In the genomic region with DNA sequence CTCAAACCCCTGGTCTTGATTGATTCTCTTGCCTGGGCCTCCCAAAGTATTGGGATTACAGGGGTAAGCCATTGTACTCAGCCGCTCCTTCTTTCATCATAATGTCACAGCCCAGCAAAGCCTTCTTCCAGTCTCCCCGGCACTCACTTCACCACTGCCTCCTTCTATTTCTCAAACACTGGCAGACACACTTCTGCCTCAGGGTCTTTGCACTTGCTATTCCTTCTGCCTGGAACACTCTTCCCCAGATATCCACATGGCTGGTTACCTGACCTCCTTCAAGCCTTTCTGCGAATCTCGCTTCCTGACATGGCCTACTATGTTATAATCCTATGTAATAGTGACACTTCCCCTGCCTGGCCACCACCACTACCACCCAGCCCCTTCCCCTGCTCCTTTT, we compare ENCODE assay signal across 1 cellular context.
TF ChIP-seq lines count a peak whose summit lies in the region.

No MANE protein-coding gene starts in this region.

TF ChIP-seq in GM12878, 131 proteins besides CTCF, POLR2A, EP300 and RAD21:
- TF ChIP-seq, protein P1, sequence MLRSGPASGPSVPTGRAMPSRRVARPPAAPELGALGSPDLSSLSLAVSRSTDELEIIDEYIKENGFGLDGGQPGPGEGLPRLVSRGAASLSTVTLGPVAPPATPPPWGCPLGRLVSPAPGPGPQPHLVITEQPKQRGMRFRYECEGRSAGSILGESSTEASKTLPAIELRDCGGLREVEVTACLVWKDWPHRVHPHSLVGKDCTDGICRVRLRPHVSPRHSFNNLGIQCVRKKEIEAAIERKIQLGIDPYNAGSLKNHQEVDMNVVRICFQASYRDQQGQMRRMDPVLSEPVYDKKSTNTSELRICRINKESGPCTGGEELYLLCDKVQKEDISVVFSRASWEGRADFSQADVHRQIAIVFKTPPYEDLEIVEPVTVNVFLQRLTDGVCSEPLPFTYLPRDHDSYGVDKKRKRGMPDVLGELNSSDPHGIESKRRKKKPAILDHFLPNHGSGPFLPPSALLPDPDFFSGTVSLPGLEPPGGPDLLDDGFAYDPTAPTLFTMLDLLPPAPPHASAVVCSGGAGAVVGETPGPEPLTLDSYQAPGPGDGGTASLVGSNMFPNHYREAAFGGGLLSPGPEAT (IDR thresholded peaks at IDR 0.05; ENCODE audit: low read depth): no peak
- TF ChIP-seq IKZF2 (IDR thresholded peaks at IDR 0.05) (no peak), RB1 (IDR thresholded peaks at IDR 0.05; ENCODE audit: borderline replicate concordance) (no peak), NRF1 (conservative IDR thresholded peaks at IDR 0.05; ENCODE audit: low read depth, low read length) (no peak), DPF2 (IDR thresholded peaks at IDR 0.05) (no peak), NFYA (IDR thresholded peaks at IDR 0.05; ENCODE audit: borderline replicate concordance, low read depth, low read length) (no peak), TAF1 (IDR thresholded peaks at IDR 0.05; ENCODE audit: borderline replicate concordance, low read depth, low read length) (no peak), ZNF274 (IDR thresholded peaks at IDR 0.05; ENCODE audit: insufficient read depth, insufficient read length) (no peak)
- TF ChIP-seq, protein P2, sequence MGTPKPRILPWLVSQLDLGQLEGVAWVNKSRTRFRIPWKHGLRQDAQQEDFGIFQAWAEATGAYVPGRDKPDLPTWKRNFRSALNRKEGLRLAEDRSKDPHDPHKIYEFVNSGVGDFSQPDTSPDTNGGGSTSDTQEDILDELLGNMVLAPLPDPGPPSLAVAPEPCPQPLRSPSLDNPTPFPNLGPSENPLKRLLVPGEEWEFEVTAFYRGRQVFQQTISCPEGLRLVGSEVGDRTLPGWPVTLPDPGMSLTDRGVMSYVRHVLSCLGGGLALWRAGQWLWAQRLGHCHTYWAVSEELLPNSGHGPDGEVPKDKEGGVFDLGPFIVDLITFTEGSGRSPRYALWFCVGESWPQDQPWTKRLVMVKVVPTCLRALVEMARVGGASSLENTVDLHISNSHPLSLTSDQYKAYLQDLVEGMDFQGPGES (IDR thresholded peaks at IDR 0.05): no peak
